Comparison of ENCODE assay signal across 14 cellular contexts in genomic region chr11:95720219-95720618, GRCh38.
"Had no signal": no experiment of that assay in that cellular context is flagged by ENCODE, and none has a peak within 500 bp of the region (broad histone marks: within the 10 kb centered on the region; RNA-seq: fewer than 3 reads in every experiment).

No MANE protein-coding gene starts in this region.

- H3K9me3 Mint-ChIP-seq: activated CD8-positive, alpha-beta T cell treated with anti-CD3 and anti-CD28 coated beads for 36 hours; activated naive CD4-positive, alpha-beta T cell treated with anti-CD3 and anti-CD28 coated beads, Interleukin-2, amount 50 U/mL, for 72 hours; natural killer cell treated with Interleukin-12 subunit alpha and Interleukin-12 subunit beta and Interleukin-15 and Interleukin-18, amount 100 ng/mL, for 72 hours had no signal

- H3K27ac Mint-ChIP-seq: activated CD8-positive, alpha-beta T cell treated with anti-CD3 and anti-CD28 coated beads for 36 hours; activated naive CD4-positive, alpha-beta T cell treated with anti-CD3 and anti-CD28 coated beads, Interleukin-2, amount 50 U/mL, for 72 hours; natural killer cell treated with Interleukin-12 subunit alpha and Interleukin-12 subunit beta and Interleukin-15 and Interleukin-18, amount 100 ng/mL, for 72 hours had no signal

- H3K27me3 ChIP-seq: esophagus squamous epithelium, thyroid gland had no signal

- H3K36me3 Mint-ChIP-seq: activated naive CD4-positive, alpha-beta T cell treated with anti-CD3 and anti-CD28 coated beads, Interleukin-2, amount 50 U/mL, for 72 hours; natural killer cell treated with Interleukin-12 subunit alpha and Interleukin-12 subunit beta and Interleukin-15 and Interleukin-18, amount 100 ng/mL, for 72 hours had no signal

- H3K4me1 ChIP-seq: left ventricle myocardium inferior, thyroid gland had no signal

- ATAC-seq: activated CD8-positive, alpha-beta T cell treated with anti-CD3 and anti-CD28 coated beads for 36 hours; activated naive CD4-positive, alpha-beta T cell treated with anti-CD3 and anti-CD28 coated beads, Interleukin-2, amount 50 U/mL, for 72 hours; natural killer cell treated with Interleukin-12 subunit alpha and Interleukin-12 subunit beta and Interleukin-15 and Interleukin-18, amount 100 ng/mL, for 72 hours had no signal

- H3K9me3 ChIP-seq: esophagus squamous epithelium, left ventricle myocardium inferior, thyroid gland had no signal

- H3K4me3 ChIP-seq: esophagus squamous epithelium, left ventricle myocardium inferior, thyroid gland had no signal

- H3K36me3 ChIP-seq: esophagus squamous epithelium, left ventricle myocardium inferior, thyroid gland had no signal

- H3K27ac ChIP-seq: esophagus squamous epithelium, left ventricle myocardium inferior, thyroid gland had no signal

- H3K4me3 Mint-ChIP-seq: activated CD8-positive, alpha-beta T cell treated with anti-CD3 and anti-CD28 coated beads for 36 hours; natural killer cell treated with Interleukin-12 subunit alpha and Interleukin-12 subunit beta and Interleukin-15 and Interleukin-18, amount 100 ng/mL, for 72 hours had no signal

- DNase-seq: activated CD4-positive, alpha-beta T cell treated with anti-CD3 and anti-CD28 coated beads for 48 hours; activated CD8-positive, alpha-beta T cell treated with anti-CD3 and anti-CD28 coated beads for 36 hours; activated gamma-delta T cell; activated T-cell treated with anti-CD3 and anti-CD28 coated beads, Interleukin-2, amount 50 U/mL, for 48 hours; esophagus squamous epithelium; hippocampal formation; kidney; left ventricle myocardium inferior; mesenchymal stem cell; stimulated activated CD4-positive, alpha-beta T cell treated with anti-CD3 and anti-CD28 coated beads, Interleukin-2, amount 100 ng/mL, for 24 hours; T1000; thyroid gland had no signal
